ENCODE assay signal across 8 cellular contexts in the genomic region with DNA sequence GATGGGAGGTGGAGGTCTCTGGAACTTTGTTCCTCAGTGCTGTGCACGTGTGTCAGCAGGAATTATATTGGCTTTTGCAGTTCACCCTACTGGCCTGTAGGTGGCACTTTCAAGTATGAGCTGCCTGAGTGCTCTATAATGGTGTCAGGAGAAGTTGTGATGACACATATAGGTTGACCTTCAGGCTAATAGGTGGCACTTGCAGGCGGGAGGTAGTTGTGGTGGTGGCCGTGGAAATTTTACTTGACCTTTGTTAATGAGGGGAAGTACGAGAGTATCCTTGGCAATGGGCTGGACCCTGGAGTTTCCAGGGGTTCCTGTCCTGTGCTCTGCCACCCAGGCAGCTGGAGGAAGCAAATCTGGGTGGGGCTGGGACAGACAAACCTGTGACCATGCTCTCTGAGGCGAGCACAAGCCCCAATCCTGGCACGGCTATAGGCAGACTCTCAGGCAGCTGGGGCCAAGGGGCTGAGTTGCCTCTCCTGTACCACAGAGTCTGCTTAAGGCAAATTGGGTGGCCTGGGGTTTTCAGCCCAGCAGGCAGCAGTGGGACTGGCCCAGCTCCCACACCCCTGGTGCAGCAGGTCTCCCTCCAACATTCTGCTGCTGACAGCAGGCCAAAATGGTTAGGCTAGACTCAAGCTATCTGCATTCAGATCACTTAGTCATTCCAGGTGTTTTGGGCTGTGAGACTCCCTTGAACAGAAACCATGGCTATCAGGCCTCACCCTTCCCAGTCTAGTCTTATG.
A peak's percentile ranks its signal among the peaks of the same experiment; 100 is the strongest.
DNase-seq lines count a peak whose midpoint lies in the region; ATAC-seq and TF ChIP-seq lines count a peak whose summit lies in the region.

No MANE protein-coding gene starts in this region.

- DNase-seq in ACHN (peak; percentile 57), MG63 (peak; percentile 15), esophagus squamous epithelium (lab: John Stamatoyannopoulos, UW) (no peak), progenitor cell of endocrine pancreas (ENCODE audit: low spot score, unreplicated experiment) (no peak), NCI-H187 (lab: John Stamatoyannopoulos, UW) (no peak)
- peak; percentile 4 for DNase-seq in activated CD4-positive, CD25-positive, alpha-beta regulatory T cell treated with anti-CD3 and anti-CD28 coated beads, Interleukin-2, amount 50 U/mL, for 16 hours (ENCODE audit: low read depth, low spot score)

- no peak overlapping the region for H3K4me3 Mint-ChIP-seq in progenitor cell of endocrine pancreas (ENCODE audit: low read depth)

- peaks cover 5% of the 10 kb centered on the region for H3K27me3 Mint-ChIP-seq in progenitor cell of endocrine pancreas

- TF ChIP-seq POLR2A in esophagus squamous epithelium (IDR thresholded peaks at IDR 0.05): no peak

- no peak overlapping the region for H3K27ac ChIP-seq in esophagus squamous epithelium

- H3K36me3 ChIP-seq in MG63 (no peaks in the 10 kb centered on the region), esophagus squamous epithelium (no peaks in the 10 kb centered on the region)

- no peaks in the 10 kb centered on the region for H3K9me3 Mint-ChIP-seq in progenitor cell of endocrine pancreas (ENCODE audit: low read depth)

- no peaks in the 10 kb centered on the region for H3K36me3 Mint-ChIP-seq in progenitor cell of endocrine pancreas (ENCODE audit: insufficient read depth)

- TF ChIP-seq CTCF in GM12875 (IDR thresholded peaks at IDR 0.05; ENCODE audit: borderline replicate concordance, insufficient read depth, low read depth, low read length) (peak; percentile 77; the same call in 1 of the 2 replicates), esophagus squamous epithelium (IDR thresholded peaks at IDR 0.05) (peak; percentile 25 to 81 (median 58)), progenitor cell of endocrine pancreas (IDR thresholded peaks at IDR 0.05; ENCODE audit: unreplicated experiment) (peak; percentile 54)

- no peaks in the 10 kb centered on the region for H3K4me1 Mint-ChIP-seq in progenitor cell of endocrine pancreas (ENCODE audit: low read depth)

- no peaks in the 10 kb centered on the region for H3K9me3 ChIP-seq in MG63
- no peaks in the 10 kb centered on the region for H3K9me3 ChIP-seq in esophagus squamous epithelium

- peak; percentile 87 for ATAC-seq in HG02571 (IDR thresholded peaks at IDR 0.05; ENCODE audit: unreplicated experiment)

- WGBS in esophagus squamous epithelium, 2 donors: 53 to 63% methylated on average over 2 to 4 of the region's 6 CpGs

- intact Hi-C loops in esophagus squamous epithelium (cut with DNase I): no loop called here

- in situ Hi-C loops in ACHN (cut with HindIII; ENCODE audit: low pct_ligation_motif_present, low pct_unique_long_range_greater_than_20kb, low sequenced_read_pairs): no loop called here

- H3K27me3 ChIP-seq in MG63 (no peaks in the 10 kb centered on the region), esophagus squamous epithelium (no peaks in the 10 kb centered on the region)

- no peak overlapping the region for H3K27ac Mint-ChIP-seq in progenitor cell of endocrine pancreas

- H3K4me3 ChIP-seq in GM12875 (ENCODE audit: low read depth, low read length) (no peak overlapping the region), MG63 (no peak overlapping the region), esophagus squamous epithelium (no peak overlapping the region)

- H3K4me1 ChIP-seq in esophagus squamous epithelium: no peaks in the 10 kb centered on the region

Comparison
In these comparisons a context has a peak if more than half of its experiments do, and no peak if none do; other contexts are left out.
1. DNase-seq: peak in ACHN (single experiment), MG63 (single experiment) and activated CD4-positive, CD25-positive, alpha-beta regulatory T cell treated with anti-CD3 and anti-CD28 coated beads, Interleukin-2, amount 50 U/mL, for 16 hours (single experiment); none in esophagus squamous epithelium (single experiment), progenitor cell of endocrine pancreas (single experiment) and NCI-H187 (0 of 2).
2. Peak in every context shown above with its lines, with median percentiles within 50 percentile points of each other: CTCF ChIP-seq.